In the genomic region with DNA sequence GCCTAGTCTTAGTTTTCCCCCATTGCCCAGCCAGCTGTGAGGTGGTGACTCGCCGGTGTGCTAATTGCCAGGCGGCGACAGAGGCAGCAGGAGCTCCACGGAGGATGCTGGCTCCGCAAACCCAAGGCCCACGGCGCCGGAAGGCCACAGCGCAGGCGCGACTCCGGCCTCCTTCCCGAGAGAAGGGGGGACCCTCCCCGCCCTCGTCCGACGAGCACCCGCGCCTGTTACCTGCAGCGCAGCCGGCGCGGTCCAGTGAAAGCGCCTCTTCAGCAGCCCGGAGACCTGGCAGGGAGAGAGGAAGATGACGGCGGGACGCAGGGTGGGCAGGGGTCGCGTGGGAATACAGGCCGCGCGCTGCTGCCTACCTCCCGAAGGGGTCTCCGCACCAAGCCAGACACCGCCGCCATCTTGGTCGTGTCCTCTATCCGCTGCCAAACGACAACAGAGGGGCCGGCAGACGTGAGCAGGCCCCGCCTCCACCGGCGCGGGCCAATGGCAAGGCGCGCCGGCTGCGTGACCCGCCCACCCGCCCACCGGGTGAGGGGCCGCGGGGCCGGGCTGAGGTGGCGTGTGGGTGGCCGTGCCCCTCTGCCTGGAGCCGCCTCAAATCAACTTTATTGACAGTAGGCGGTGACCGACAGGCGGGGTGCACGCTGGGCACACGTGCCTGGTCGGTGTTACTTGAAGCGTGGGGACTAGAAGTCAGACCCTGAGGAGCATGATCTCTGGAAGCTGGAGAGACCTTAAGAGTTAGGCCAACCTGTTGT, we compare ENCODE assay signal across 1 cellular context.
A peak's percentile ranks its signal among the peaks of the same experiment; 100 is the strongest.
TF ChIP-seq lines count a peak whose summit lies in the region.

A gene (minus strand): TSS at position 433 of the 770 bp plus-strand sequence. CDS start 23 bp downstream, at position 410.

TF ChIP-seq in HepG2, 621 proteins besides CTCF, POLR2A, EP300 and RAD21 (continued from another document and continues in another):
- TF ChIP-seq, protein P1, sequence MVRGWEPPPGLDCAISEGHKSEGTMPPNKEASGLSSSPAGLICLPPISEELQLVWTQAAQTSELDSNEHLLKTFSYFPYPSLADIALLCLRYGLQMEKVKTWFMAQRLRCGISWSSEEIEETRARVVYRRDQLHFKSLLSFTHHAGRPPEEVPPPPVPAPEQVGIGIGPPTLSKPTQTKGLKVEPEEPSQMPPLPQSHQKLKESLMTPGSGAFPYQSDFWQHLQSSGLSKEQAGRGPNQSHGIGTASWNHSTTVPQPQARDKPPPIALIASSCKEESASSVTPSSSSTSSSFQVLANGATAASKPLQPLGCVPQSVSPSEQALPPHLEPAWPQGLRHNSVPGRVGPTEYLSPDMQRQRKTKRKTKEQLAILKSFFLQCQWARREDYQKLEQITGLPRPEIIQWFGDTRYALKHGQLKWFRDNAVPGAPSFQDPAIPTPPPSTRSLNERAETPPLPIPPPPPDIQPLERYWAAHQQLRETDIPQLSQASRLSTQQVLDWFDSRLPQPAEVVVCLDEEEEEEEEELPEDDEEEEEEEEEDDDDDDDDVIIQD (CRISPR knock-in tag; IDR thresholded peaks at IDR 0.05; ENCODE audit: low read depth), result 0 out of 2 replicates have a peak, but pooled peaks have one; percentile 12
- TF ChIP-seq ZFP36L2 (CRISPR knock-in tag; IDR thresholded peaks at IDR 0.05) (no peak; the same call in 1 of the 2 replicates), ZBTB38 (CRISPR knock-in tag; IDR thresholded peaks at IDR 0.05) (peak; percentile 19; the same call in 1 of the 2 replicates), BCL6 (CRISPR knock-in tag; IDR thresholded peaks at IDR 0.05) (peak; percentile 58), CCAR2 (optimal IDR thresholded peaks at IDR 0.05; ENCODE audit: low read depth, low read length) (no peak), ZNF616 (CRISPR knock-in tag; IDR thresholded peaks at IDR 0.05; ENCODE audit: low read depth) (peak; percentile 90), TARDBP (CRISPR knock-in tag; IDR thresholded peaks at IDR 0.05) (peak; percentile 95), RARA (CRISPR knock-in tag; IDR thresholded peaks at IDR 0.05) (peak; percentile 78), PAF1 (CRISPR knock-in tag; IDR thresholded peaks at IDR 0.05) (no peak), SRSF4 (IDR thresholded peaks at IDR 0.05; ENCODE audit: low read depth, low read length, poor library complexity, severe bottlenecking) (no peak), ZBTB3 (CRISPR knock-in tag; IDR thresholded peaks at IDR 0.05; ENCODE audit: borderline replicate concordance, low read depth) (0 out of 2 replicates have a peak, but pooled peaks have one; percentile 21), ZFP36 (IDR thresholded peaks at IDR 0.05; ENCODE audit: borderline replicate concordance, low read depth, low read length, partially characterized antibody) (no peak), ZZZ3 (CRISPR knock-in tag; IDR thresholded peaks at IDR 0.05; ENCODE audit: borderline replicate concordance) (peak; percentile 73; the same call in 1 of the 2 replicates), SCMH1 (CRISPR knock-in tag; IDR thresholded peaks at IDR 0.05; ENCODE audit: borderline replicate concordance) (no peak), PCBP1 (IDR thresholded peaks at IDR 0.05; ENCODE audit: borderline replicate concordance, low read depth, low read length) (peak; percentile 72), ZNF253 (CRISPR knock-in tag; IDR thresholded peaks at IDR 0.05; ENCODE audit: borderline replicate concordance) (peak; percentile 95; the same call in 1 of the 2 replicates), ERF (CRISPR knock-in tag; IDR thresholded peaks at IDR 0.05) (peak; percentile 93; the same call in 1 of the 2 replicates), TAF15 (IDR thresholded peaks at IDR 0.05; ENCODE audit: low read depth, low read length, poor library complexity, severe bottlenecking) (peak; percentile 74), MAFK (conservative IDR thresholded peaks at IDR 0.05 in 1 of 2, IDR thresholded peaks at IDR 0.05 in 1 of 2; ENCODE audit: low read length in 2 of 2) (no peak), ZNF556 (CRISPR knock-in tag; IDR thresholded peaks at IDR 0.05; ENCODE audit: borderline replicate concordance) (0 out of 2 replicates have a peak, but pooled peaks have one; percentile 12), ZFP90 (CRISPR knock-in tag; IDR thresholded peaks at IDR 0.05; ENCODE audit: borderline replicate concordance) (peak; percentile 89; the same call in 1 of the 2 replicates), MED13 (CRISPR knock-in tag; IDR thresholded peaks at IDR 0.05) (0 out of 2 replicates have a peak, but pooled peaks have one; percentile 49), CBFB (CRISPR knock-in tag; IDR thresholded peaks at IDR 0.05) (0 out of 2 replicates have a peak, but pooled peaks have one; percentile 41)
- TF ChIP-seq, protein P2, sequence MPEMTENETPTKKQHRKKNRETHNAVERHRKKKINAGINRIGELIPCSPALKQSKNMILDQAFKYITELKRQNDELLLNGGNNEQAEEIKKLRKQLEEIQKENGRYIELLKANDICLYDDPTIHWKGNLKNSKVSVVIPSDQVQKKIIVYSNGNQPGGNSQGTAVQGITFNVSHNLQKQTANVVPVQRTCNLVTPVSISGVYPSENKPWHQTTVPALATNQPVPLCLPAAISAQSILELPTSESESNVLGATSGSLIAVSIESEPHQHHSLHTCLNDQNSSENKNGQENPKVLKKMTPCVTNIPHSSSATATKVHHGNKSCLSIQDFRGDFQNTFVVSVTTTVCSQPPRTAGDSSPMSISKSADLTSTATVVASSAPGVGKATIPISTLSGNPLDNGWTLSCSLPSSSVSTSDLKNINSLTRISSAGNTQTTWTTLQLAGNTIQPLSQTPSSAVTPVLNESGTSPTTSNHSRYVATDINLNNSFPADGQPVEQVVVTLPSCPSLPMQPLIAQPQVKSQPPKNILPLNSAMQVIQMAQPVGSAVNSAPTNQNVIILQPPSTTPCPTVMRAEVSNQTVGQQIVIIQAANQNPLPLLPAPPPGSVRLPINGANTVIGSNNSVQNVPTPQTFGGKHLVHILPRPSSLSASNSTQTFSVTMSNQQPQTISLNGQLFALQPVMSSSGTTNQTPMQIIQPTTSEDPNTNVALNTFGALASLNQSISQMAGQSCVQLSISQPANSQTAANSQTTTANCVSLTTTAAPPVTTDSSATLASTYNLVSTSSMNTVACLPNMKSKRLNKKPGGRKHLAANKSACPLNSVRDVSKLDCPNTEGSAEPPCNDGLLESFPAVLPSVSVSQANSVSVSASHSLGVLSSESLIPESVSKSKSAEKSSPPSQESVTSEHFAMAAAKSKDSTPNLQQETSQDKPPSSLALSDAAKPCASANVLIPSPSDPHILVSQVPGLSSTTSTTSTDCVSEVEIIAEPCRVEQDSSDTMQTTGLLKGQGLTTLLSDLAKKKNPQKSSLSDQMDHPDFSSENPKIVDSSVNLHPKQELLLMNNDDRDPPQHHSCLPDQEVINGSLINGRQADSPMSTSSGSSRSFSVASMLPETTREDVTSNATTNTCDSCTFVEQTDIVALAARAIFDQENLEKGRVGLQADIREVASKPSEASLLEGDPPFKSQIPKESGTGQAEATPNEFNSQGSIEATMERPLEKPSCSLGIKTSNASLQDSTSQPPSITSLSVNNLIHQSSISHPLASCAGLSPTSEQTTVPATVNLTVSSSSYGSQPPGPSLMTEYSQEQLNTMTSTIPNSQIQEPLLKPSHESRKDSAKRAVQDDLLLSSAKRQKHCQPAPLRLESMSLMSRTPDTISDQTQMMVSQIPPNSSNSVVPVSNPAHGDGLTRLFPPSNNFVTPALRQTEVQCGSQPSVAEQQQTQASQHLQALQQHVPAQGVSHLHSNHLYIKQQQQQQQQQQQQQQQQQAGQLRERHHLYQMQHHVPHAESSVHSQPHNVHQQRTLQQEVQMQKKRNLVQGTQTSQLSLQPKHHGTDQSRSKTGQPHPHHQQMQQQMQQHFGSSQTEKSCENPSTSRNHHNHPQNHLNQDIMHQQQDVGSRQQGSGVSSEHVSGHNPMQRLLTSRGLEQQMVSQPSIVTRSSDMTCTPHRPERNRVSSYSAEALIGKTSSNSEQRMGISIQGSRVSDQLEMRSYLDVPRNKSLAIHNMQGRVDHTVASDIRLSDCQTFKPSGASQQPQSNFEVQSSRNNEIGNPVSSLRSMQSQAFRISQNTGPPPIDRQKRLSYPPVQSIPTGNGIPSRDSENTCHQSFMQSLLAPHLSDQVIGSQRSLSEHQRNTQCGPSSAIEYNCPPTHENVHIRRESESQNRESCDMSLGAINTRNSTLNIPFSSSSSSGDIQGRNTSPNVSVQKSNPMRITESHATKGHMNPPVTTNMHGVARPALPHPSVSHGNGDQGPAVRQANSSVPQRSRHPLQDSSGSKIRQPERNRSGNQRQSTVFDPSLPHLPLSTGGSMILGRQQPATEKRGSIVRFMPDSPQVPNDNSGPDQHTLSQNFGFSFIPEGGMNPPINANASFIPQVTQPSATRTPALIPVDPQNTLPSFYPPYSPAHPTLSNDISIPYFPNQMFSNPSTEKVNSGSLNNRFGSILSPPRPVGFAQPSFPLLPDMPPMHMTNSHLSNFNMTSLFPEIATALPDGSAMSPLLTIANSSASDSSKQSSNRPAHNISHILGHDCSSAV (CRISPR knock-in tag; IDR thresholded peaks at IDR 0.05; ENCODE audit: borderline replicate concordance), result no peak
- TF ChIP-seq, protein P3, sequence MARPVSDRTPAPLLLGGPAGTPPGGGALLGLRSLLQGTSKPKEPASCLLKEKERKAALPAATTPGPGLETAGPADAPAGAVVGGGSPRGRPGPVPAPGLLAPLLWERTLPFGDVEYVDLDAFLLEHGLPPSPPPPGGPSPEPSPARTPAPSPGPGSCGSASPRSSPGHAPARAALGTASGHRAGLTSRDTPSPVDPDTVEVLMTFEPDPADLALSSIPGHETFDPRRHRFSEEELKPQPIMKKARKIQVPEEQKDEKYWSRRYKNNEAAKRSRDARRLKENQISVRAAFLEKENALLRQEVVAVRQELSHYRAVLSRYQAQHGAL (CRISPR knock-in tag; IDR thresholded peaks at IDR 0.05; ENCODE audit: not compliant biosample characterization), result no peak
- TF ChIP-seq, protein P4, sequence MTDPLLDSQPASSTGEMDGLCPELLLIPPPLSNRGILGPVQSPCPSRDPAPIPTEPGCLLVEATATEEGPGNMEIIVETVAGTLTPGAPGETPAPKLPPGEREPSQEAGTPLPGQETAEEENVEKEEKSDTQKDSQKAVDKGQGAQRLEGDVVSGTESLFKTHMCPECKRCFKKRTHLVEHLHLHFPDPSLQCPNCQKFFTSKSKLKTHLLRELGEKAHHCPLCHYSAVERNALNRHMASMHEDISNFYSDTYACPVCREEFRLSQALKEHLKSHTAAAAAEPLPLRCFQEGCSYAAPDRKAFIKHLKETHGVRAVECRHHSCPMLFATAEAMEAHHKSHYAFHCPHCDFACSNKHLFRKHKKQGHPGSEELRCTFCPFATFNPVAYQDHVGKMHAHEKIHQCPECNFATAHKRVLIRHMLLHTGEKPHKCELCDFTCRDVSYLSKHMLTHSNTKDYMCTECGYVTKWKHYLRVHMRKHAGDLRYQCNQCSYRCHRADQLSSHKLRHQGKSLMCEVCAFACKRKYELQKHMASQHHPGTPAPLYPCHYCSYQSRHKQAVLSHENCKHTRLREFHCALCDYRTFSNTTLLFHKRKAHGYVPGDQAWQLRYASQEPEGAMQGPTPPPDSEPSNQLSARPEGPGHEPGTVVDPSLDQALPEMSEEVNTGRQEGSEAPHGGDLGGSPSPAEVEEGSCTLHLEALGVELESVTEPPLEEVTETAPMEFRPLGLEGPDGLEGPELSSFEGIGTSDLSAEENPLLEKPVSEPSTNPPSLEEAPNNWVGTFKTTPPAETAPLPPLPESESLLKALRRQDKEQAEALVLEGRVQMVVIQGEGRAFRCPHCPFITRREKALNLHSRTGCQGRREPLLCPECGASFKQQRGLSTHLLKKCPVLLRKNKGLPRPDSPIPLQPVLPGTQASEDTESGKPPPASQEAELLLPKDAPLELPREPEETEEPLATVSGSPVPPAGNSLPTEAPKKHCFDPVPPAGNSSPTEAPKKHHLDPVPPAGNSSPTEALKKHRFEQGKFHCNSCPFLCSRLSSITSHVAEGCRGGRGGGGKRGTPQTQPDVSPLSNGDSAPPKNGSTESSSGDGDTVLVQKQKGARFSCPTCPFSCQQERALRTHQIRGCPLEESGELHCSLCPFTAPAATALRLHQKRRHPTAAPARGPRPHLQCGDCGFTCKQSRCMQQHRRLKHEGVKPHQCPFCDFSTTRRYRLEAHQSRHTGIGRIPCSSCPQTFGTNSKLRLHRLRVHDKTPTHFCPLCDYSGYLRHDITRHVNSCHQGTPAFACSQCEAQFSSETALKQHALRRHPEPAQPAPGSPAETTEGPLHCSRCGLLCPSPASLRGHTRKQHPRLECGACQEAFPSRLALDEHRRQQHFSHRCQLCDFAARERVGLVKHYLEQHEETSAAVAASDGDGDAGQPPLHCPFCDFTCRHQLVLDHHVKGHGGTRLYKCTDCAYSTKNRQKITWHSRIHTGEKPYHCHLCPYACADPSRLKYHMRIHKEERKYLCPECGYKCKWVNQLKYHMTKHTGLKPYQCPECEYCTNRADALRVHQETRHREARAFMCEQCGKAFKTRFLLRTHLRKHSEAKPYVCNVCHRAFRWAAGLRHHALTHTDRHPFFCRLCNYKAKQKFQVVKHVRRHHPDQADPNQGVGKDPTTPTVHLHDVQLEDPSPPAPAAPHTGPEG (CRISPR knock-in tag; IDR thresholded peaks at IDR 0.05), result no peak
- TF ChIP-seq, protein P5, sequence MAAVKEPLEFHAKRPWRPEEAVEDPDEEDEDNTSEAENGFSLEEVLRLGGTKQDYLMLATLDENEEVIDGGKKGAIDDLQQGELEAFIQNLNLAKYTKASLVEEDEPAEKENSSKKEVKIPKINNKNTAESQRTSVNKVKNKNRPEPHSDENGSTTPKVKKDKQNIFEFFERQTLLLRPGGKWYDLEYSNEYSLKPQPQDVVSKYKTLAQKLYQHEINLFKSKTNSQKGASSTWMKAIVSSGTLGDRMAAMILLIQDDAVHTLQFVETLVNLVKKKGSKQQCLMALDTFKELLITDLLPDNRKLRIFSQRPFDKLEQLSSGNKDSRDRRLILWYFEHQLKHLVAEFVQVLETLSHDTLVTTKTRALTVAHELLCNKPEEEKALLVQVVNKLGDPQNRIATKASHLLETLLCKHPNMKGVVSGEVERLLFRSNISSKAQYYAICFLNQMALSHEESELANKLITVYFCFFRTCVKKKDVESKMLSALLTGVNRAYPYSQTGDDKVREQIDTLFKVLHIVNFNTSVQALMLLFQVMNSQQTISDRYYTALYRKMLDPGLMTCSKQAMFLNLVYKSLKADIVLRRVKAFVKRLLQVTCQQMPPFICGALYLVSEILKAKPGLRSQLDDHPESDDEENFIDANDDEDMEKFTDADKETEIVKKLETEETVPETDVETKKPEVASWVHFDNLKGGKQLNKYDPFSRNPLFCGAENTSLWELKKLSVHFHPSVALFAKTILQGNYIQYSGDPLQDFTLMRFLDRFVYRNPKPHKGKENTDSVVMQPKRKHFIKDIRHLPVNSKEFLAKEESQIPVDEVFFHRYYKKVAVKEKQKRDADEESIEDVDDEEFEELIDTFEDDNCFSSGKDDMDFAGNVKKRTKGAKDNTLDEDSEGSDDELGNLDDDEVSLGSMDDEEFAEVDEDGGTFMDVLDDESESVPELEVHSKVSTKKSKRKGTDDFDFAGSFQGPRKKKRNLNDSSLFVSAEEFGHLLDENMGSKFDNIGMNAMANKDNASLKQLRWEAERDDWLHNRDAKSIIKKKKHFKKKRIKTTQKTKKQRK (IDR thresholded peaks at IDR 0.05; ENCODE audit: low read length), result no peak
- TF ChIP-seq, protein P6, sequence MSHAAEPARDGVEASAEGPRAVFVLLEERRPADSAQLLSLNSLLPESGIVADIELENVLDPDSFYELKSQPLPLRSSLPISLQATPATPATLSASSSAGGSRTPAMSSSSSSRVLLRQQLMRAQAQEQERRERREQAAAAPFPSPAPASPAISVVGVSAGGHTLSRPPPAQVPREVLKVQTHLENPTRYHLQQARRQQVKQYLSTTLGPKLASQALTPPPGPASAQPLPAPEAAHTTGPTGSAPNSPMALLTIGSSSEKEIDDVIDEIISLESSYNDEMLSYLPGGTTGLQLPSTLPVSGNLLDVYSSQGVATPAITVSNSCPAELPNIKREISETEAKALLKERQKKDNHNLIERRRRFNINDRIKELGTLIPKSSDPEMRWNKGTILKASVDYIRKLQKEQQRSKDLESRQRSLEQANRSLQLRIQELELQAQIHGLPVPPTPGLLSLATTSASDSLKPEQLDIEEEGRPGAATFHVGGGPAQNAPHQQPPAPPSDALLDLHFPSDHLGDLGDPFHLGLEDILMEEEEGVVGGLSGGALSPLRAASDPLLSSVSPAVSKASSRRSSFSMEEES (CRISPR knock-in tag; IDR thresholded peaks at IDR 0.05), result peak; percentile 78; the same call in 1 of the 2 replicates
